18 cellular contexts compared by ENCODE assay signal in the genomic region with DNA sequence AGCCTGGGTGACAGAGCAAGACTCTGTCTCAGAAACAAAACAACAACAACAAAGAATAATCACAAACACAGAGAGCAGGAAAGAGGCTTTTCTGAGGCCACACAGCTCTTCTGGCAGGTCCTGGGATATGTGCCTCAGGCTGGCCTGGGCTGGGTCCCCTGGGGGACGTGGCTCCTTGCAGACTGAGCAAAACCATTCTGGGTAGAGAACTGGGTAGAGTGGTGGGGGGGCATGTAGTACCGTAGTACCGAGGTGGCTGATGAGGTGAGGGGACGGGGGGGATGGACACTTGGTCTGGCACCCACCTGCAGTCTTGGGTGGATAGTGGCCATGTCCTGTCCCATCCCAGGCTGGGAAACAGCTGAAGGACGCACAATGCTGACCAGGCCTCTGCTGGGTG. TPM values are rescaled to one million over a fixed set of nuclear protein-coding genes. Genes with fewer than 3 reads are reported as not detected.
DNase-seq lines count a peak whose midpoint lies in the region; ATAC-seq and TF ChIP-seq lines count a peak whose summit lies in the region.
"Had no signal": no experiment of that assay in that cellular context is flagged by ENCODE, and none has a peak within 500 bp of the region (broad histone marks: within the 10 kb centered on the region; RNA-seq: fewer than 3 reads in every experiment).

No MANE protein-coding gene starts in this region.

- H3K4me3 Mint-ChIP-seq in endodermal cell = no peak overlapping the region
- H3K4me3 Mint-ChIP-seq: CD4-positive, alpha-beta memory T cell; GM23338; HFFc6 had no signal

- no peak overlapping the region for H3K56ac ChIP-seq in IMR-90 (ENCODE audit: extremely low read depth, insufficient read depth, low read length)

- H2AK5ac ChIP-seq in IMR-90 (ENCODE audit: low read depth, low read length) = no peak overlapping the region
- H2AK5ac ChIP-seq in neuronal stem cell (ENCODE audit: low read depth, low read length) = peak overlapping the region; percentile 1

- H3K9me3 ChIP-seq in IMR-90 (ENCODE audit: control insufficient read depth, insufficient read depth, low read length) (no peaks in the 10 kb centered on the region), RWPE2 (ENCODE audit: severe bottlenecking) (no peaks in the 10 kb centered on the region), endodermal cell (ENCODE audit: control insufficient read depth, low read length) (no peaks in the 10 kb centered on the region), neuronal stem cell (replicated peaks in 1 of 2; ENCODE audit: control insufficient read depth in 2 of 2, insufficient read depth in 1 of 2, low read depth in 1 of 2, low read length in 2 of 2) (no peaks in the 10 kb centered on the region)
- H3K9me3 ChIP-seq: A549, BE2C, HAP-1 had no signal

- no peak overlapping the region for H4K8ac ChIP-seq in IMR-90 (ENCODE audit: low read depth in 2 of 2, low read length in 2 of 2)
- no peak overlapping the region for H4K8ac ChIP-seq in neuronal stem cell (ENCODE audit: low read depth, low read length)

- H3K23ac ChIP-seq in IMR-90 (ENCODE audit: low read depth, low read length) = no peak overlapping the region
- no peak overlapping the region for H3K23ac ChIP-seq in neuronal stem cell (ENCODE audit: low read depth, low read length, poor library complexity)

- H3K18ac ChIP-seq in IMR-90 (ENCODE audit: low read depth, low read length) (no peak overlapping the region), neuronal stem cell (ENCODE audit: low read length) (peak overlapping the region; percentile 77)

- H3K9me1 ChIP-seq in IMR-90 (ENCODE audit: insufficient read depth, low read length) = peaks cover 5% of the 10 kb centered on the region

- H4K91ac ChIP-seq in IMR-90 (ENCODE audit: insufficient read depth, low read depth, low read length) (no peak overlapping the region), neuronal stem cell (ENCODE audit: low read depth, low read length, poor library complexity) (no peak overlapping the region)

- H4K20me1 ChIP-seq in IMR-90 (ENCODE audit: insufficient read depth, low read length) = no peaks in the 10 kb centered on the region

- H3K4me3 ChIP-seq in IMR-90 (ENCODE audit: insufficient read depth, low read depth, low read length) = no peak overlapping the region
- H3K4me3 ChIP-seq in RWPE2 (ENCODE audit: severe bottlenecking) = no peak overlapping the region
- H3K4me3 ChIP-seq in endodermal cell (ENCODE audit: low read length) = no peak overlapping the region
- H3K4me3 ChIP-seq in neuronal stem cell (ENCODE audit: low read length in 2 of 2) = no peak overlapping the region
- H3K4me3 ChIP-seq: A549, GM23338, HAP-1 had no signal

- no TSS peak for BruUV-seq in IMR-90 (replicated peaks; lab: Mats Ljungman, UMichigan)

- peak overlapping the region; percentile 40 for H2AK9ac ChIP-seq in IMR-90 (replicated peaks; ENCODE audit: low read depth, low read length, poor library complexity)

- no peak overlapping the region for H4K5ac ChIP-seq in IMR-90 (ENCODE audit: low read depth, low read length)

- no peak overlapping the region for H2BK20ac ChIP-seq in IMR-90 (ENCODE audit: low read depth, low read length)

- no peak for TF ChIP-seq RAD21 in IMR-90 (IDR thresholded peaks at IDR 0.05; ENCODE audit: low read length)

- H2BK5ac ChIP-seq in IMR-90 (ENCODE audit: low read depth, low read length, poor library complexity, severe bottlenecking) (no peak overlapping the region), neuronal stem cell (ENCODE audit: low read length) (no peak overlapping the region)

- H2BK120ac ChIP-seq in IMR-90 (ENCODE audit: low read depth, low read length) = no peak overlapping the region
- H2BK120ac ChIP-seq in neuronal stem cell (ENCODE audit: low read depth, low read length) = no peak overlapping the region

- in situ Hi-C loops in IMR-90 (cut with MboI; ENCODE audit: low sequenced_read_pairs) = no loop called here

- no peak overlapping the region for H3K4ac ChIP-seq in IMR-90 (ENCODE audit: low read depth, low read length)
- no peak overlapping the region for H3K4ac ChIP-seq in neuronal stem cell (ENCODE audit: low read length)

- ATAC-seq in IMR-90 (ENCODE audit: low read depth) (no peak), RWPE2 (ENCODE audit: low read depth) (no peak)
- ATAC-seq: A549 had no signal

- peak overlapping the region; percentile 30 for H3K27ac Mint-ChIP-seq in endodermal cell
- H3K27ac Mint-ChIP-seq: GM23338, HFFc6 had no signal

- dilution Hi-C loops in IMR-90 (cut with HindIII; ENCODE audit: low sequenced_read_pairs, unreplicated experiment) = no loop called here

- H3K14ac ChIP-seq in IMR-90 (replicated peaks; ENCODE audit: low read depth, low read length) (no peak overlapping the region), neuronal stem cell (ENCODE audit: low read length) (peak overlapping the region; percentile 31)

- H3K4me1 Mint-ChIP-seq in endodermal cell = no peaks in the 10 kb centered on the region
- H3K4me1 Mint-ChIP-seq: CD4-positive, alpha-beta memory T cell had no signal

- H3K9me3 Mint-ChIP-seq in endodermal cell = no peaks in the 10 kb centered on the region
- H3K9me3 Mint-ChIP-seq: CD4-positive, alpha-beta memory T cell; GM23338; HFFc6 had no signal

- H3K9ac ChIP-seq in IMR-90 (ENCODE audit: low read depth, low read length) = no peak overlapping the region
- no peak overlapping the region for H3K9ac ChIP-seq in endodermal cell (ENCODE audit: extremely low read depth, low read length, poor library complexity, severe bottlenecking)
- H3K9ac ChIP-seq in neuronal stem cell (ENCODE audit: low read depth, low read length, poor library complexity) = no peak overlapping the region

- H3K36me3 Mint-ChIP-seq in endodermal cell (ENCODE audit: low read depth) = no peaks in the 10 kb centered on the region
- H3K36me3 Mint-ChIP-seq: CD4-positive, alpha-beta memory T cell had no signal

- H2AFZ ChIP-seq in IMR-90 (replicated peaks; ENCODE audit: low read length, poor library complexity) (no peak overlapping the region), neuronal stem cell (ENCODE audit: low read length) (no peak overlapping the region)

- CTCF ChIA-PET in IMR-90 (lab: Yijun Ruan, JAX) = no interaction called here

- H3K36me3 ChIP-seq in IMR-90 (ENCODE audit: control insufficient read depth, insufficient read depth, low read length) (no peaks in the 10 kb centered on the region), RWPE2 (ENCODE audit: low read depth) (no peaks in the 10 kb centered on the region), endodermal cell (ENCODE audit: control insufficient read depth, insufficient read depth, low read length) (no peaks in the 10 kb centered on the region), neuronal stem cell (replicated peaks in 1 of 2; ENCODE audit: control insufficient read depth in 2 of 2, insufficient read depth in 2 of 2, low read length in 2 of 2) (no peaks in the 10 kb centered on the region)
- H3K36me3 ChIP-seq: BE2C, HAP-1 had no signal

- no peak overlapping the region for H2BK12ac ChIP-seq in neuronal stem cell (ENCODE audit: low read length)

- TF ChIP-seq POLR2A in IMR-90 (IDR thresholded peaks at IDR 0.05; ENCODE audit: low read depth, low read length) = no peak

- H2BK15ac ChIP-seq in IMR-90 (ENCODE audit: low read depth, low read length) (no peak overlapping the region), neuronal stem cell (ENCODE audit: low read length) (peak overlapping the region; percentile 72)

- H3K27ac ChIP-seq in IMR-90 (ENCODE audit: insufficient read depth, low read length) (no peak overlapping the region), RWPE2 (ENCODE audit: poor library complexity, severe bottlenecking) (peak overlapping the region; percentile 70), endodermal cell (ENCODE audit: low read depth, low read length) (no peak overlapping the region), neuronal stem cell (replicated peaks; ENCODE audit: low read length) (no peak overlapping the region)
- H3K27ac ChIP-seq: C4-2B had no signal

- intact Hi-C loops in IMR-90 (cut with micrococcal nuclease) = no loop called here

- 96% methylated on average over 3 of the region's 5 CpGs; no CpG with 5 or more reads in 1 of the 2 experiments for WGBS in IMR-90 (ENCODE audit: extremely low coverage in 2 of 2, insufficient read length in 1 of 2), 2 experiments
- 99 to 100% methylated on average over 1 to 5 of the region's 5 CpGs for whole genome bisulfite sequencing in endodermal cell (ENCODE audit: insufficient coverage in 1 of 2, insufficient read length in 1 of 2), 2 experiments
- WGBS in neuronal stem cell (ENCODE audit: extremely low coverage in 2 of 2, insufficient read length in 2 of 2, insufficient replicate concordance in 1 of 2), 2 donors = no CpG with 5 or more reads among the region's 5 CpGs

- H3K4me2 ChIP-seq in IMR-90 (ENCODE audit: low read depth, low read length) = no peak overlapping the region
- no peak overlapping the region for H3K4me2 ChIP-seq in neuronal stem cell (ENCODE audit: insufficient read depth, low read length, poor library complexity, severe bottlenecking)
- H3K4me2 ChIP-seq: A549, GM23338 had no signal

- DNase-seq in IMR-90 (no peak), RWPE2 (ENCODE audit: low spot score) (no peak), endodermal cell (no peak), neuronal stem cell (ENCODE audit: low spot score) (no peak), NCI-H510A (lab: John Stamatoyannopoulos, UW) (no peak), DMS53 (lab: John Stamatoyannopoulos, UW) (no peak), nucleus accumbens (lab: John Stamatoyannopoulos, UW) (no peak), retina (no peak)
- DNase-seq: BE2C; CD4-positive, alpha-beta memory T cell; DMS79 treated with DMSO at 0.1 percent for 48 hours; EL; HFFc6 had no signal

- H3K27me3 ChIP-seq in IMR-90 (ENCODE audit: control insufficient read depth, insufficient read depth, low read length) = no peaks in the 10 kb centered on the region
- no peaks in the 10 kb centered on the region for H3K27me3 ChIP-seq in RWPE2 (ENCODE audit: insufficient read depth, poor library complexity, severe bottlenecking)
- H3K27me3 ChIP-seq in endodermal cell (ENCODE audit: control insufficient read depth, insufficient read depth, low read length, poor library complexity, severe bottlenecking) = no peaks in the 10 kb centered on the region
- H3K27me3 ChIP-seq in neuronal stem cell (ENCODE audit: control insufficient read depth in 3 of 3, insufficient read depth in 3 of 3, low read depth in 1 of 3, low read length in 3 of 3) = peaks cover 0 to 25% (median 0%) of the 10 kb centered on the region in 3 experiments
- H3K27me3 ChIP-seq: BE2C had no signal

- TF ChIP-seq CTCF in IMR-90 (conservative IDR thresholded peaks at IDR 0.05; ENCODE audit: low read depth, low read length) (no peak), RWPE2 (IDR thresholded peaks at IDR 0.05; ENCODE audit: poor library complexity, severe bottlenecking) (no peak), endodermal cell (conservative IDR thresholded peaks at IDR 0.05) (no peak)

- no peaks in the 10 kb centered on the region for H3K27me3 Mint-ChIP-seq in endodermal cell (ENCODE audit: insufficient read depth)

- H3K4me1 ChIP-seq in IMR-90 (ENCODE audit: control insufficient read depth, insufficient read depth, low read length) (peaks cover 8% of the 10 kb centered on the region), RWPE2 (ENCODE audit: insufficient read depth, poor library complexity, severe bottlenecking) (peaks cover 18% of the 10 kb centered on the region), endodermal cell (ENCODE audit: control insufficient read depth, insufficient read depth, low read length) (no peaks in the 10 kb centered on the region), neuronal stem cell (ENCODE audit: control insufficient read depth in 2 of 2, insufficient read depth in 1 of 2, low read depth in 1 of 2, low read length in 2 of 2) (peaks cover 2 to 4% of the 10 kb centered on the region in 2 donors)
- H3K4me1 ChIP-seq: BE2C, HAP-1 had no signal

- H3K79me1 ChIP-seq in IMR-90 (ENCODE audit: low read depth in 1 of 2, low read length in 2 of 2) = no peaks in the 10 kb centered on the region
- H3K79me1 ChIP-seq in neuronal stem cell (ENCODE audit: low read depth, low read length) = peaks cover 2% of the 10 kb centered on the region

- POLR2A ChIA-PET in IMR-90 (lab: Charles Lee; ENCODE audit: unreplicated experiment) = no interaction called here

RNA-seq across cellular contexts. Expression of a gene that starts 6.0 kb away (rescaled TPM):
- total RNA-seq in IMR-90 (2012; rRNA removed) (not detected in 2 replicates), endodermal cell (1 to 10 TPM in 1 of 2 donors, under 1 TPM in 1; 0.46 to 3.2 TPM)
- polyA plus RNA-seq in IMR-90 (2012; rRNA removed) = not detected in 2 replicates
- polyA plus RNA-seq in IMR-90 (2012; cell fraction: cytosol; rRNA removed) = not detected in 2 replicates
- not detected in 2 replicates for polyA plus RNA-seq in IMR-90 (2012; cell fraction: nucleus; rRNA removed; ENCODE audit: low replicate concordance)
- 0.36 TPM for polyA plus RNA-seq in endodermal cell (2013, experiment 1 of 2)
- polyA plus RNA-seq in endodermal cell (2013, experiment 2 of 2) = not detected
- not detected for polyA plus RNA-seq in neuronal stem cell (2013, experiment 1 of 2)
- polyA plus RNA-seq in neuronal stem cell (2013, experiment 2 of 2) = not detected
- total RNA-seq: CD4-positive, alpha-beta memory T cell; GM23338; HFFc6 had no signal
- polyA plus RNA-seq: A549; AG04450; CD4-positive, alpha-beta memory T cell had no signal

RNA-seq across cellular contexts. Expression of a gene that starts 10.3 kb away (rescaled TPM):
- 43.6 and 52.2 TPM in 2 replicates for total RNA-seq in IMR-90 (2012; rRNA removed)
- 140 and 159 TPM in 2 replicates for polyA plus RNA-seq in IMR-90 (2012; rRNA removed)
- 157 and 164 TPM in 2 replicates for polyA plus RNA-seq in IMR-90 (2012; cell fraction: cytosol; rRNA removed)
- 95.1 and 141 TPM in 2 replicates for polyA plus RNA-seq in IMR-90 (2012; cell fraction: nucleus; rRNA removed; ENCODE audit: low replicate concordance)
- total RNA-seq in endodermal cell = 10 to 100 TPM; 58.4 to 60.6 TPM
- 26.4 TPM for polyA plus RNA-seq in endodermal cell (2013, experiment 1 of 2)
- polyA plus RNA-seq in endodermal cell (2013, experiment 2 of 2) = 23.9 TPM
- 11.5 TPM for polyA plus RNA-seq in neuronal stem cell (2013, experiment 1 of 2)
- 11.4 TPM for polyA plus RNA-seq in neuronal stem cell (2013, experiment 2 of 2)
- total RNA-seq: CD4-positive, alpha-beta memory T cell had no signal
- polyA plus RNA-seq: CD4-positive, alpha-beta memory T cell had no signal

RNA-seq across cellular contexts. Expression of a gene that starts 12.2 kb away (rescaled TPM):
- total RNA-seq in IMR-90 (2012; rRNA removed) (under 0.01 TPM in 1 of 2 replicates, not detected in the other), endodermal cell (1 to 10 TPM; 1.8 to 3.5 TPM)
- 0.72 and 1.1 TPM in 2 replicates for polyA plus RNA-seq in IMR-90 (2012; rRNA removed)
- polyA plus RNA-seq in IMR-90 (2012; cell fraction: cytosol; rRNA removed) = 0.08 and 0.45 TPM in 2 replicates
- 5.3 and 9.5 TPM in 2 replicates for polyA plus RNA-seq in IMR-90 (2012; cell fraction: nucleus; rRNA removed; ENCODE audit: low replicate concordance)
- 1.4 TPM for polyA plus RNA-seq in endodermal cell (2013, experiment 1 of 2)
- polyA plus RNA-seq in endodermal cell (2013, experiment 2 of 2) = 0.95 TPM
- 0.33 TPM for polyA plus RNA-seq in neuronal stem cell (2013, experiment 1 of 2)
- 0.32 TPM for polyA plus RNA-seq in neuronal stem cell (2013, experiment 2 of 2)

RNA-seq across cellular contexts. Expression of a gene that starts 59.2 kb away (rescaled TPM):
- total RNA-seq in IMR-90 (2012; rRNA removed) (1.4 and 2.8 TPM in 2 replicates), endodermal cell (1 to 10 TPM; 1.6 to 3.7 TPM)
- polyA plus RNA-seq in IMR-90 (2012; rRNA removed) = 2.4 and 2.6 TPM in 2 replicates
- 0.44 and 0.71 TPM in 2 replicates for polyA plus RNA-seq in IMR-90 (2012; cell fraction: cytosol; rRNA removed)
- polyA plus RNA-seq in IMR-90 (2012; cell fraction: nucleus; rRNA removed; ENCODE audit: low replicate concordance) = 0.13 and 1.4 TPM in 2 replicates
- polyA plus RNA-seq in endodermal cell (2013, experiment 1 of 2) = 5.2 TPM
- 5.2 TPM for polyA plus RNA-seq in endodermal cell (2013, experiment 2 of 2)
- polyA plus RNA-seq in neuronal stem cell (2013, experiment 1 of 2) = 3.9 TPM
- polyA plus RNA-seq in neuronal stem cell (2013, experiment 2 of 2) = 4.1 TPM
